ENCODE assay signal across 8 cellular contexts in genomic region chr5:149730620-149731331, GRCh38. TPM values are rescaled to one million over a fixed set of nuclear protein-coding genes. Genes with fewer than 3 reads are reported as not detected.
DNase-seq lines count a peak whose midpoint lies in the region; ATAC-seq and TF ChIP-seq lines count a peak whose summit lies in the region.

No MANE protein-coding gene starts in this region.

- H3K79me2 ChIP-seq in KMS-11 (ENCODE audit: insufficient read depth, low read depth): peaks cover 24% of the 10 kb centered on the region; the same call in 1 of the 2 replicates

- peak overlapping the region; percentile 25 for H3K27ac Mint-ChIP-seq in activated CD4-positive, alpha-beta T cell treated with anti-CD3 and anti-CD28 coated beads for 36 hours

- H3K4me2 ChIP-seq in KMS-11: peak overlapping the region; percentile 45

- H3K4me3 Mint-ChIP-seq in activated CD4-positive, alpha-beta T cell treated with anti-CD3 and anti-CD28 coated beads for 36 hours: peak overlapping the region; percentile 79

- TF ChIP-seq CTCF in KMS-11 (conservative IDR thresholded peaks at IDR 0.05; ENCODE audit: low read depth, low read length) (no peak), coronary artery (IDR thresholded peaks at IDR 0.05) (no peak), lower leg skin (IDR thresholded peaks at IDR 0.05) (no peak)

- intact Hi-C loops in activated CD4-positive, alpha-beta T cell treated with anti-CD3 and anti-CD28 coated beads for 36 hours (cut with DNase I, micrococcal nuclease): loop anchor here in 1 of 2 experiments (1.0 to 5.0 kb wide), 6 partner anchors 98 to 626 kb away; partner anchors contain the start of genes ARHGEF37, HMGXB3, PCYOX1L and SLC26A2
- intact Hi-C loops in lower leg skin (cut with DNase I; ENCODE audit: low total_unique reads): no loop called here

- H3K36me3 Mint-ChIP-seq in activated CD4-positive, alpha-beta T cell treated with anti-CD3 and anti-CD28 coated beads for 36 hours (ENCODE audit: low read depth): no peaks in the 10 kb centered on the region

- peak overlapping the region; percentile 70 for H3K27ac ChIP-seq in KMS-11
- peak overlapping the region in 1 of 2 donors; percentile 80 for H3K27ac ChIP-seq in coronary artery

- peaks cover 6% of the 10 kb centered on the region for H4K20me1 ChIP-seq in KMS-11 (ENCODE audit: insufficient read depth)

- CTCF ChIA-PET in activated CD4-positive, alpha-beta T cell treated with anti-CD3 and anti-CD28 coated beads for 36 hours (lab: Charles Lee): interaction anchor here (0.7 to 1.9 kb wide), 6 partner anchors 9 to 190 kb away, joined by 3 to 7 read pairs (median 4); no protein-coding TSS in a partner anchor

- H2AFZ ChIP-seq in KMS-11 (ENCODE audit: low read depth): peak overlapping the region; percentile 79

- WGBS in lower leg skin, 2 donors: 0% methylated on average over 44 to 45 of the region's 62 CpGs

- H3K36me3 ChIP-seq in KMS-11 (ENCODE audit: insufficient read depth): no peaks in the 10 kb centered on the region

- H3K9me3 Mint-ChIP-seq in activated CD4-positive, alpha-beta T cell treated with anti-CD3 and anti-CD28 coated beads for 36 hours (ENCODE audit: low read depth): no peaks in the 10 kb centered on the region

- H3K27me3 Mint-ChIP-seq in activated CD4-positive, alpha-beta T cell treated with anti-CD3 and anti-CD28 coated beads for 36 hours: no peaks in the 10 kb centered on the region

- peak; percentile 67 for DNase-seq in activated CD4-positive, alpha-beta T cell treated with anti-CD3 and anti-CD28 coated beads for 36 hours
- DNase-seq in coronary artery (ENCODE audit: low spot score) (no peak), lower leg skin (ENCODE audit: low spot score in 2 of 2) (peak; percentile 39 to 92), NCI-H2107 (lab: John Stamatoyannopoulos, UW) (no peak)
- DNase-seq in stimulated activated CD4-positive, alpha-beta T cell treated with anti-CD3 and anti-CD28 coated beads, TNF-alpha, amount 100 ng/mL, for 4 hours (ENCODE audit: low read depth in 3 of 3): peak; percentile 25 to 42 (median 41)

- no peaks in the 10 kb centered on the region for H3K27me3 ChIP-seq in KMS-11 (ENCODE audit: insufficient read depth, low read depth)

- H3K9ac ChIP-seq in KMS-11: peak overlapping the region; percentile 90

- H3K4me3 ChIP-seq in GM08714 (ENCODE audit: low read length): peak overlapping the region; percentile 85
- no peak overlapping the region for H3K4me3 ChIP-seq in KMS-11 (IDR thresholded peaks at IDR 0.05; ENCODE audit: insufficient read depth, low read depth, low read length)
- peak overlapping the region; percentile 79 for H3K4me3 ChIP-seq in coronary artery
- H3K4me3 ChIP-seq in lower leg skin (ENCODE audit: low read depth, poor library complexity, severe bottlenecking): peak overlapping the region; percentile 61

- peak; percentile 45 for ATAC-seq in GM21723 (IDR thresholded peaks at IDR 0.05; ENCODE audit: unreplicated experiment)
- peak; percentile 59 for ATAC-seq in activated CD4-positive, alpha-beta T cell treated with anti-CD3 and anti-CD28 coated beads for 36 hours

- H3K4me1 ChIP-seq in KMS-11 (ENCODE audit: low read depth, poor library complexity, severe bottlenecking): peaks cover 4% of the 10 kb centered on the region

- peaks cover 2% of the 10 kb centered on the region for H3K4me1 Mint-ChIP-seq in activated CD4-positive, alpha-beta T cell treated with anti-CD3 and anti-CD28 coated beads for 36 hours

- POLR2A ChIA-PET in activated CD4-positive, alpha-beta T cell treated with anti-CD3 and anti-CD28 coated beads for 36 hours (lab: Charles Lee): interaction anchor here (0.5 kb wide), 1 partner anchor 26 kb away, joined by 4 read pairs; no protein-coding TSS in a partner anchor

- TF ChIP-seq POLR2A in lower leg skin (IDR thresholded peaks at IDR 0.05): no peak

RNA-seq across cellular contexts. Expression of gene PPARGC1B, which starts 0.7 kb away (rescaled TPM):
- 1 to 10 TPM; 4.8 to 4.9 TPM for total RNA-seq in activated CD4-positive, alpha-beta T cell treated with anti-CD3 and anti-CD28 coated beads for 36 hours
- 10 to 100 TPM in 1 of 4 donors, 1 to 10 TPM in 3; 6.7 to 12.5 (median 9.5) TPM for total RNA-seq in lower leg skin

Comparison
In these comparisons a context has a peak if more than half of its experiments do, and no peak if none do; other contexts are left out.
1. DNase-seq: peak in activated CD4-positive, alpha-beta T cell treated with anti-CD3 and anti-CD28 coated beads for 36 hours (single experiment), lower leg skin (2 of 2) and stimulated activated CD4-positive, alpha-beta T cell treated with anti-CD3 and anti-CD28 coated beads, TNF-alpha, amount 100 ng/mL, for 4 hours (3 of 3); none in coronary artery (single experiment) and NCI-H2107 (single experiment).